ENCODE assay signal across 19 cellular contexts in genomic region chr7:734214-734613, GRCh38.
"Had no signal": no experiment of that assay in that cellular context is flagged by ENCODE, and none has a peak within 500 bp of the region (broad histone marks: within the 10 kb centered on the region; RNA-seq: fewer than 3 reads in every experiment).

No MANE protein-coding gene starts in this region.

- H3K36me3 ChIP-seq: neutrophil had no signal

- H3K27ac ChIP-seq: hepatocyte, neutrophil, sigmoid colon, skin epidermis, testis, tibial nerve, upper lobe of right lung, vagina had no signal

- ATAC-seq: left colon; naive thymus-derived CD4-positive, alpha-beta T cell; stimulated activated naive B cell treated with anti-CD40 and anti-IgM and Interleukin-4, amounts not matched to agents 10 μg/mL and 1 μg/mL and 100 μg/mL, for 72 hours; stimulated activated naive CD8-positive, alpha-beta T cell treated with anti-CD3 and anti-CD28 coated beads, Interleukin-15, amount 100 ng/mL, for 72 hours; upper lobe of right lung had no signal

- DNase-seq: dermis blood vessel endothelial cell; foreskin melanocyte; head of caudate nucleus; kidney; left colon; nephron progenitor cell; sigmoid colon; stimulated activated CD4-positive, alpha-beta T cell treated with anti-CD3 and anti-CD28 coated beads, Interleukin-2, amount 100 ng/mL, for 24 hours; stimulated activated CD4-positive, alpha-beta T cell treated with anti-CD3 and anti-CD28 coated beads, Interleukin-4, amount 100 ng/mL, for 4 hours; stimulated activated naive B cell treated with anti-CD40 and anti-IgM and Interleukin-4, amounts not matched to agents 10 μg/mL and 1 μg/mL and 100 μg/mL, for 72 hours; stimulated activated naive CD8-positive, alpha-beta T cell treated with anti-CD3 and anti-CD28 coated beads, Interleukin-15, amount 100 ng/mL, for 72 hours; testis had no signal

- H3K27me3 ChIP-seq: hepatocyte, neutrophil, sigmoid colon, testis, tibial nerve, upper lobe of right lung, vagina had no signal

- H3K9me3 ChIP-seq: neutrophil, sigmoid colon, testis had no signal

- H3K4me3 ChIP-seq: hepatocyte, sigmoid colon, skin epidermis, testis, tibial nerve, upper lobe of right lung, vagina had no signal

- H3K4me1 ChIP-seq: upper lobe of right lung had no signal
